Comparison of ENCODE assay signal across 9 cellular contexts in genomic region chr5:123610665-123611406, GRCh38.
DNase-seq lines count a peak whose midpoint lies in the region; ATAC-seq, FAIRE-seq and TF ChIP-seq lines count a peak whose summit lies in the region.
"Had no signal": no experiment of that assay in that cellular context is flagged by ENCODE, and none has a peak within 500 bp of the region (broad histone marks: within the 10 kb centered on the region; RNA-seq: fewer than 3 reads in every experiment).

No MANE protein-coding gene starts in this region.

- no peaks in the 10 kb centered on the region for H3K27me3 ChIP-seq in PC-9 (ENCODE audit: insufficient read depth, low read depth)
- no peaks in the 10 kb centered on the region for H3K27me3 ChIP-seq in tibial artery
- H3K27me3 ChIP-seq: BLaER1 treated with 17β-estradiol and CSF1 and Interleukin-3, amounts not matched to agents 10 nM and 100 nM had no signal

- peak; percentile 94 for FAIRE-seq in GM19239 (lab: Jason Lieb, UNC)

- no peak overlapping the region for H2AFZ ChIP-seq in PC-9

- TF ChIP-seq CTCF in PC-9 (conservative IDR thresholded peaks at IDR 0.05) (peak; percentile 97), tibial artery (IDR thresholded peaks at IDR 0.05) (peak; percentile 91 to 95)

- H4K20me1 ChIP-seq in PC-9 (ENCODE audit: insufficient read depth) = no peaks in the 10 kb centered on the region
- H4K20me1 ChIP-seq: BLaER1 treated with 17β-estradiol and CSF1 and Interleukin-3, amounts not matched to agents 10 nM and 100 nM had no signal

- no peaks in the 10 kb centered on the region for H3K9me2 ChIP-seq in PC-9 (ENCODE audit: insufficient read depth)

- H3K4me2 ChIP-seq in PC-9 = no peak overlapping the region
- H3K4me2 ChIP-seq: BLaER1 treated with 17β-estradiol and CSF1 and Interleukin-3, amounts not matched to agents 10 nM and 100 nM had no signal

- DNase-seq in NCI-H187 (lab: John Stamatoyannopoulos, UW) (peak; percentile 2 to 3), NCI-H187 treated with DMSO at 0.1 percent for 48 hours (lab: John Stamatoyannopoulos, UW) (no peak), GM19239 (ENCODE audit: insufficient read length, low spot score) (peak; percentile 3), PC-9 (peak; percentile 12 to 36), cerebellar cortex (ENCODE audit: low spot score) (peak; percentile 80), left colon (no peak), tibial artery (no peak)

- intact Hi-C loops in PC-9 (cut with micrococcal nuclease; ENCODE audit: unreplicated experiment) = loop anchor here (2.0 to 10.0 kb wide), 3 partner anchors 188 to 1110 kb away; partner anchors contain the start of gene CEP120
- intact Hi-C loops in left colon (cut with DNase I, micrococcal nuclease) = loop anchor here in 1 of 2 donors (10.0 kb wide), 1 partner anchor 1096 kb away; no protein-coding TSS in a partner anchor
- intact Hi-C loops in tibial artery (cut with DNase I; ENCODE audit: low total_unique reads) = loop anchor here (10.0 kb wide), 2 partner anchors 186 to 216 kb away; partner anchors contain the start of gene CEP120

- POLR2A ChIA-PET in PC-9 (lab: Charles Lee; ENCODE audit: unreplicated experiment) = no interaction called here

- H3K4me1 ChIP-seq in PC-9 (replicated peaks; ENCODE audit: insufficient read depth) = no peaks in the 10 kb centered on the region
- H3K4me1 ChIP-seq in tibial artery = no peaks in the 10 kb centered on the region
- H3K4me1 ChIP-seq: BLaER1 treated with 17β-estradiol and CSF1 and Interleukin-3, amounts not matched to agents 10 nM and 100 nM had no signal

- no TSS peak for BruUV-seq in PC-9 (replicated peaks; lab: Mats Ljungman, UMichigan)

- H3K9me3 ChIP-seq in PC-9 (ENCODE audit: insufficient read depth, low read depth) = no peaks in the 10 kb centered on the region
- H3K9me3 ChIP-seq in tibial artery = no peaks in the 10 kb centered on the region
- H3K9me3 ChIP-seq: BLaER1 treated with 17β-estradiol and CSF1 and Interleukin-3, amounts not matched to agents 10 nM and 100 nM had no signal

- peak; percentile 60 for ATAC-seq in HG03571 (IDR thresholded peaks at IDR 0.05; ENCODE audit: unreplicated experiment)
- ATAC-seq in left colon = peak; percentile 75

- CTCF ChIA-PET in PC-9 (lab: Charles Lee) = interaction anchor here (0.7 to 1.0 kb wide), 2 partner anchors 155 to 907 kb away, joined by 3 to 4 read pairs; no protein-coding TSS in a partner anchor

- H3K36me3 ChIP-seq in PC-9 (ENCODE audit: low read depth) (peaks cover 9% of the 10 kb centered on the region), tibial artery (peaks cover 0 to 15% (median 15%) of the 10 kb centered on the region in 3 donors)

- H3F3A ChIP-seq in PC-9 (ENCODE audit: insufficient read depth, low read depth) = peaks cover 10% of the 10 kb centered on the region; the same call in 1 of the 2 replicates

- H3K79me2 ChIP-seq in PC-9 (ENCODE audit: low read depth) = no peaks in the 10 kb centered on the region

- H3K4me3 ChIP-seq in PC-9 = no peak overlapping the region
- H3K4me3 ChIP-seq in tibial artery = no peak overlapping the region
- H3K4me3 ChIP-seq: BLaER1 treated with 17β-estradiol and CSF1 and Interleukin-3, amounts not matched to agents 10 nM and 100 nM had no signal

- peak overlapping the region; percentile 8 for H3K27ac ChIP-seq in PC-9
- peak overlapping the region in 1 of 2 donors; percentile 11 for H3K27ac ChIP-seq in tibial artery
- H3K27ac ChIP-seq: BLaER1 treated with 17β-estradiol and CSF1 and Interleukin-3, amounts not matched to agents 10 nM and 100 nM had no signal

Comparison
In these comparisons a context has a peak if more than half of its experiments do, and no peak if none do; other contexts are left out.
1. DNase-seq: peak in NCI-H187 (2 of 2), GM19239 (single experiment), PC-9 (2 of 2) and cerebellar cortex (single experiment); none in NCI-H187 treated with DMSO at 0.1 percent for 48 hours (single experiment), left colon (0 of 2) and tibial artery (0 of 2).